In the genomic region with DNA sequence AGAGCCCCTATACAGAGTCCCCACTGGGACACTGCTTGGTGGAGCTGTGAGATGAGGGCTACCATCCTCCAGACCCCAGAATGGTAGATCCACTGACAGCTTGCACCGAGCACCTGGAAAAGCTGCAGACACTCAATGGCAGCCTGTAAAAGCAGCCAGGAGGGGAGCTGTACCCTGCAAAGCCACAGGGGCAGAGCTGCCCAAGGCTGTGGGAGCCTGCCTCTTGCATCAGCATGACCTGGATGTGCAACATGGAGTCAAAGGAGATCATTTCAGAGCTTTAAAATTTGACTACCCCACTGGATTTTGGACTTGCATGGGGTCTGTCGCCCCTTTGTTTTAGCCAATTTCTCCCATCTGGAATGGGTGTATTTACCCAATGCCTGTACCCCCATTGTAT, we compare ENCODE assay signal across 20 cellular contexts. TPM values are rescaled to one million over a fixed set of nuclear protein-coding genes. Genes with fewer than 3 reads are reported as not detected.
"Had no signal": no experiment of that assay in that cellular context is flagged by ENCODE, and none has a peak within 500 bp of the region (broad histone marks: within the 10 kb centered on the region; RNA-seq: fewer than 3 reads in every experiment).

No MANE protein-coding gene starts in this region.

RNA-seq across cellular contexts. Expression of gene DUSP21, which starts 20.6 kb away (rescaled TPM):
- total RNA-seq: activated naive CD4-positive, alpha-beta T cell treated with anti-CD3 and anti-CD28 coated beads for 36 hours; activated naive CD4-positive, alpha-beta T cell treated with anti-CD3 and anti-CD28 coated beads, Interleukin-2, amount 50 U/mL, for 72 hours; activated naive CD8-positive, alpha-beta T cell treated with anti-CD3 and anti-CD28 coated beads for 36 hours; activated naive CD8-positive, alpha-beta T cell treated with anti-CD3 and anti-CD28 coated beads, Interleukin-2, amount 10 ng/mL, durations not matched to agents 7 days and 5 days; activated T-cell treated with anti-CD3 and anti-CD28 coated beads, Interleukin-2, amount 50 U/mL, for 4 hours; activated T-cell treated with anti-CD3 and anti-CD28 coated beads, Interleukin-2, amount 50 U/mL, for 72 hours; activated T-helper 1 cell treated with anti-CD3 and anti-CD28 coated beads, Interleukin-12 subunit alpha, Interleukin-12 subunit beta, Interleukin-2, Interleukin-4 antibody, amounts not matched to agents 30 ng/mL and 10 ng/mL and 1 ng/mL, durations not matched to agents 14 hours and 24 hours and 36 hours; activated T-helper 17 cell treated with anti-CD3 and anti-CD28 coated beads, Interleukin-2, amount 50 U/mL, for 72 hours; activated T-helper 2 cell treated with anti-CD3 and anti-CD28 coated beads, Interferon-gamma antibody, Interleukin-2, Interleukin-4, amounts not matched to agents 10 μg/mL and 5 μg/mL and 100 μg/mL, durations not matched to agents 14 hours and 24 hours and 36 hours; adrenal gland; aorta; ascending aorta; astrocyte; body of pancreas; breast epithelium; cardiac muscle cell; cardiac septum; cerebellum; chondrocyte had no signal
- polyA plus RNA-seq: adipose tissue, adrenal gland, aorta, cardiac muscle cell had no signal
